In the genomic region with DNA sequence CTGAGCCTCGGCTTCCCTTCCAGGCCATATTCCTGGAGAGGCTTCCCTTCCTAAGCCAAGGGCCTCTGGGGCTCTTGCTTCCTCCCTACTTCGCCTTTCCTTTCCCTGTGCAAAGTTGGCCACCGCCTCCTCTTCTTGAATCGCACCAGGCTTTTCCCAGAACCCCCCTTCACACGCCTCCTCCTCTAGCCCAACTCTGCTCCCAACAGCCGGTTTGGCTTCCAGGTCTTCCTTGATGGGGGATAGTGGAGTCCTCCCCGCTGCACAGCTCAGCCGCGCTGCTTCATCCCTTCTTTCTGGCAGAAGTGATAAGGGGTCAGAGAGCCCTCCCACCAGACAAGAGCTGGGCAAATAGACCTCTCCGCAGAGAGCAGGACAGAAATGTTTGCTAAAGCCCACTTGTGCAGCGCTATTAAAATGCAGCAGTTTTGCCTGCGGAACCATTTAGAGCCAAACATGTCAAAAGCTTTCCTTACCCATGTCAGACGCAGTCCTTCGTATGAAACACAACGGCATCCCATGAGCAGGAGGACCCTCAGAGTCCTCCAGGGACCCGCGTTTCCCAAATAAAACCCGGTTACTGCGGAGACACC, we compare ENCODE assay signal across 7 cellular contexts. TPM values are rescaled to one million over a fixed set of nuclear protein-coding genes. Genes with fewer than 3 reads are reported as not detected.
DNase-seq lines count a peak whose midpoint lies in the region; ATAC-seq and TF ChIP-seq lines count a peak whose summit lies in the region.

No MANE protein-coding gene starts in this region.

- CTCF ChIA-PET in HEK293 (lab: Yijun Ruan, JAX), result no interaction called here

- DNase-seq in esophagus squamous epithelium (lab: John Stamatoyannopoulos, UW), result no peak
- no peak for DNase-seq in progenitor cell of endocrine pancreas (ENCODE audit: low spot score, unreplicated experiment)
- DNase-seq in NOMO-1 (lab: John Stamatoyannopoulos, UW; ENCODE audit: unreplicated experiment in 2 of 2), result no peak

- no peak for TF ChIP-seq POLR2A in esophagus squamous epithelium (IDR thresholded peaks at IDR 0.05)

- WGBS in esophagus squamous epithelium, 2 donors, result 21 to 56% methylated on average over 3 to 6 of the region's 19 CpGs

- peak overlapping the region; percentile 69 for H3K4me3 Mint-ChIP-seq in progenitor cell of endocrine pancreas (ENCODE audit: low read depth)

- H3K27me3 ChIP-seq in esophagus squamous epithelium, result peaks cover 0 to 75% (median 5%) of the 10 kb centered on the region in 4 donors

- no peak for TF ChIP-seq CTCF in HEK293 (tag by site-specific recombination; IDR thresholded peaks at IDR 0.05)
- no peak for TF ChIP-seq CTCF in esophagus squamous epithelium (IDR thresholded peaks at IDR 0.05)
- TF ChIP-seq CTCF in progenitor cell of endocrine pancreas (IDR thresholded peaks at IDR 0.05; ENCODE audit: unreplicated experiment), result no peak

- H3K4me1 ChIP-seq in HEK293 (ENCODE audit: control insufficient read depth, insufficient read depth, low read length), result no peaks in the 10 kb centered on the region
- peaks cover 0 to 45% (median 22%) of the 10 kb centered on the region in 3 donors for H3K4me1 ChIP-seq in esophagus squamous epithelium

- H3K27ac Mint-ChIP-seq in progenitor cell of endocrine pancreas, result no peak overlapping the region

- H3K4me3 ChIP-seq in HEK293 (ENCODE audit: low read depth, low read length) (no peak overlapping the region), esophagus squamous epithelium (peak overlapping the region; percentile 44 to 72 (median 58))

- H3K9me3 ChIP-seq in HEK293 (ENCODE audit: control insufficient read depth, insufficient read depth, low read depth, low read length) (no peaks in the 10 kb centered on the region), esophagus squamous epithelium (no peaks in the 10 kb centered on the region)

- H3K27ac ChIP-seq in HEK293 (ENCODE audit: extremely low read depth, low read depth, low read length), result no peak overlapping the region
- peak overlapping the region in 2 of 4 donors; percentile 79 to 80 for H3K27ac ChIP-seq in esophagus squamous epithelium

- no peaks in the 10 kb centered on the region for H3K36me3 Mint-ChIP-seq in progenitor cell of endocrine pancreas (ENCODE audit: insufficient read depth)

- peaks cover 9% of the 10 kb centered on the region for H3K4me1 Mint-ChIP-seq in progenitor cell of endocrine pancreas (ENCODE audit: low read depth)

- POLR2A ChIA-PET in HEK293 (lab: Yijun Ruan, JAX), result no interaction called here

- peaks cover 0 to 10% of the 10 kb centered on the region in 2 experiments; a peak in 1 of 3 replicates for H3K36me3 ChIP-seq in HEK293 (ENCODE audit: control insufficient read depth in 2 of 2, insufficient read depth in 1 of 2, low read length in 2 of 2)
- H3K36me3 ChIP-seq in esophagus squamous epithelium, result no peaks in the 10 kb centered on the region

- ATAC-seq in SK-N-SH treated with all-trans-retinoic acid at 6 μM for 48 hours, result peak; percentile 11; the same call in 1 of the 3 replicates
- no peak for ATAC-seq in GM18520 (IDR thresholded peaks at IDR 0.05; ENCODE audit: unreplicated experiment)
- no peak for ATAC-seq in HG03378 (IDR thresholded peaks at IDR 0.05; ENCODE audit: unreplicated experiment)

- H3K27me3 Mint-ChIP-seq in progenitor cell of endocrine pancreas, result peaks cover 68% of the 10 kb centered on the region

- intact Hi-C loops in esophagus squamous epithelium (cut with DNase I), result no loop called here

- no peaks in the 10 kb centered on the region for H3K9me3 Mint-ChIP-seq in progenitor cell of endocrine pancreas (ENCODE audit: low read depth)

TF ChIP-seq in HEK293, 187 proteins besides CTCF, POLR2A, EP300 and RAD21:
- TF ChIP-seq, protein P1, sequence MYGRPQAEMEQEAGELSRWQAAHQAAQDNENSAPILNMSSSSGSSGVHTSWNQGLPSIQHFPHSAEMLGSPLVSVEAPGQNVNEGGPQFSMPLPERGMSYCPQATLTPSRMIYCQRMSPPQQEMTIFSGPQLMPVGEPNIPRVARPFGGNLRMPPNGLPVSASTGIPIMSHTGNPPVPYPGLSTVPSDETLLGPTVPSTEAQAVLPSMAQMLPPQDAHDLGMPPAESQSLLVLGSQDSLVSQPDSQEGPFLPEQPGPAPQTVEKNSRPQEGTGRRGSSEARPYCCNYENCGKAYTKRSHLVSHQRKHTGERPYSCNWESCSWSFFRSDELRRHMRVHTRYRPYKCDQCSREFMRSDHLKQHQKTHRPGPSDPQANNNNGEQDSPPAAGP (tag by site-specific recombination; IDR thresholded peaks at IDR 0.05), result no peak
- TF ChIP-seq ZNF341 (tag by site-specific recombination; IDR thresholded peaks at IDR 0.05; ENCODE audit: low read depth) (peak; percentile 71), EGR2 (tag by site-specific recombination; IDR thresholded peaks at IDR 0.05; ENCODE audit: low read depth) (0 out of 2 replicates have a peak, but pooled peaks have one; percentile 5)

TF ChIP-seq in SK-N-SH treated with all-trans-retinoic acid at 6 μM for 48 hours, 23 proteins besides CTCF, POLR2A, EP300 and RAD21:
- TF ChIP-seq PPARA (CRISPR knock-in tag; IDR thresholded peaks at IDR 0.05; ENCODE audit: borderline replicate concordance) (no peak), ZFP30 (CRISPR knock-in tag; IDR thresholded peaks at IDR 0.05) (no peak), ZFP3 (CRISPR knock-in tag; IDR thresholded peaks at IDR 0.05) (no peak), RARB (CRISPR knock-in tag; IDR thresholded peaks at IDR 0.05) (no peak), ARNTL (CRISPR knock-in tag; IDR thresholded peaks at IDR 0.05; ENCODE audit: borderline replicate concordance, low read depth) (no peak), TCF4 (CRISPR knock-in tag; IDR thresholded peaks at IDR 0.05; ENCODE audit: borderline replicate concordance) (no peak), ESRRG (CRISPR knock-in tag; IDR thresholded peaks at IDR 0.05) (no peak), BACH2 (CRISPR knock-in tag; IDR thresholded peaks at IDR 0.05; ENCODE audit: borderline replicate concordance) (no peak), ZNF565 (CRISPR knock-in tag; conservative IDR thresholded peaks at IDR 0.05; ENCODE audit: low read depth) (no peak), ISL1 (CRISPR knock-in tag; IDR thresholded peaks at IDR 0.05) (no peak)
- TF ChIP-seq, protein P2, sequence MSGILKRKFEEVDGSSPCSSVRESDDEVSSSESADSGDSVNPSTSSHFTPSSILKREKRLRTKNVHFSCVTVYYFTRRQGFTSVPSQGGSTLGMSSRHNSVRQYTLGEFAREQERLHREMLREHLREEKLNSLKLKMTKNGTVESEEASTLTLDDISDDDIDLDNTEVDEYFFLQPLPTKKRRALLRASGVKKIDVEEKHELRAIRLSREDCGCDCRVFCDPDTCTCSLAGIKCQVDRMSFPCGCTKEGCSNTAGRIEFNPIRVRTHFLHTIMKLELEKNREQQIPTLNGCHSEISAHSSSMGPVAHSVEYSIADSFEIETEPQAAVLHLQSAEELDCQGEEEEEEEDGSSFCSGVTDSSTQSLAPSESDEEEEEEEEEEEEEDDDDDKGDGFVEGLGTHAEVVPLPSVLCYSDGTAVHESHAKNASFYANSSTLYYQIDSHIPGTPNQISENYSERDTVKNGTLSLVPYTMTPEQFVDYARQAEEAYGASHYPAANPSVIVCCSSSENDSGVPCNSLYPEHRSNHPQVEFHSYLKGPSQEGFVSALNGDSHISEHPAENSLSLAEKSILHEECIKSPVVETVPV (CRISPR knock-in tag; IDR thresholded peaks at IDR 0.05), result no peak
- TF ChIP-seq, protein P3, sequence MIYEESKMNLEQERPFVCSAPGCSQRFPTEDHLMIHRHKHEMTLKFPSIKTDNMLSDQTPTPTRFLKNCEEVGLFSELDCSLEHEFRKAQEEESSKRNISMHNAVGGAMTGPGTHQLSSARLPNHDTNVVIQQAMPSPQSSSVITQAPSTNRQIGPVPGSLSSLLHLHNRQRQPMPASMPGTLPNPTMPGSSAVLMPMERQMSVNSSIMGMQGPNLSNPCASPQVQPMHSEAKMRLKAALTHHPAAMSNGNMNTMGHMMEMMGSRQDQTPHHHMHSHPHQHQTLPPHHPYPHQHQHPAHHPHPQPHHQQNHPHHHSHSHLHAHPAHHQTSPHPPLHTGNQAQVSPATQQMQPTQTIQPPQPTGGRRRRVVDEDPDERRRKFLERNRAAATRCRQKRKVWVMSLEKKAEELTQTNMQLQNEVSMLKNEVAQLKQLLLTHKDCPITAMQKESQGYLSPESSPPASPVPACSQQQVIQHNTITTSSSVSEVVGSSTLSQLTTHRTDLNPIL (CRISPR knock-in tag; IDR thresholded peaks at IDR 0.05; ENCODE audit: low read depth), result no peak
- TF ChIP-seq, protein P4, sequence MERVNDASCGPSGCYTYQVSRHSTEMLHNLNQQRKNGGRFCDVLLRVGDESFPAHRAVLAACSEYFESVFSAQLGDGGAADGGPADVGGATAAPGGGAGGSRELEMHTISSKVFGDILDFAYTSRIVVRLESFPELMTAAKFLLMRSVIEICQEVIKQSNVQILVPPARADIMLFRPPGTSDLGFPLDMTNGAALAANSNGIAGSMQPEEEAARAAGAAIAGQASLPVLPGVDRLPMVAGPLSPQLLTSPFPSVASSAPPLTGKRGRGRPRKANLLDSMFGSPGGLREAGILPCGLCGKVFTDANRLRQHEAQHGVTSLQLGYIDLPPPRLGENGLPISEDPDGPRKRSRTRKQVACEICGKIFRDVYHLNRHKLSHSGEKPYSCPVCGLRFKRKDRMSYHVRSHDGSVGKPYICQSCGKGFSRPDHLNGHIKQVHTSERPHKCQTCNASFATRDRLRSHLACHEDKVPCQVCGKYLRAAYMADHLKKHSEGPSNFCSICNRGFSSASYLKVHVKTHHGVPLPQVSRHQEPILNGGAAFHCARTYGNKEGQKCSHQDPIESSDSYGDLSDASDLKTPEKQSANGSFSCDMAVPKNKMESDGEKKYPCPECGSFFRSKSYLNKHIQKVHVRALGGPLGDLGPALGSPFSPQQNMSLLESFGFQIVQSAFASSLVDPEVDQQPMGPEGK (CRISPR knock-in tag; IDR thresholded peaks at IDR 0.05; ENCODE audit: borderline replicate concordance), result no peak

RNA-seq across cellular contexts. Expression of a gene that starts 56.5 kb away (rescaled TPM):
- under 1 TPM; 0.26 to 0.83 (median 0.66) TPM for total RNA-seq in esophagus squamous epithelium
- 1.8 and 2.8 TPM in 2 replicates for total RNA-seq in progenitor cell of endocrine pancreas
